Comparison of ENCODE assay signal across 9 cellular contexts in the genomic region with DNA sequence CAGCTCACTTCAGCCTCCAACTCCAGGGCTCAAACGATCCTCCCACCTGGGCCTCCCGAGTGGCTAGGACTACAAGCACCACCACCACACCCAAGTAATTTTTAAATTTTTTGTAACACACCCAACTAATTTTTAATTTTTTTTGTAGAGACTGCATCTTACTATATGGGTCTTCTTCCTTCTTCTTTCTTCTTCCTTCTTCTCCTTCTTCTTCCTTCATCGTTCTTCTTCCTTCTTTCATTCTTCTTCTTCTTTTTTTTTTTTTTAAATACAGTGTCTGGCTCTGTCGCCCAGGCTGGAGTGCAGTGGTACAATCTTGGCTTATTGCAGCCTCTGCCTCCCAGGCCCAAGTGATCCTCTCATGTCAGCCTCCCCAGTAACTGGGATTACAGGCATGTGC. TPM values are rescaled to one million over a fixed set of nuclear protein-coding genes. Genes with fewer than 3 reads are reported as not detected.
DNase-seq lines count a peak whose midpoint lies in the region; ATAC-seq and TF ChIP-seq lines count a peak whose summit lies in the region.
"Had no signal": no experiment of that assay in that cellular context is flagged by ENCODE, and none has a peak within 500 bp of the region (broad histone marks: within the 10 kb centered on the region; RNA-seq: fewer than 3 reads in every experiment).

No MANE protein-coding gene starts in this region.

- H3K27ac ChIP-seq in left lung (peak overlapping the region; percentile 96 to 97), substantia nigra (ENCODE audit: low read depth, low read length, poor library complexity, severe bottlenecking) (peak overlapping the region; percentile 97)

- H3K4me3 ChIP-seq in left lung = peak overlapping the region; percentile 77 to 78

- H3K9me3 ChIP-seq in left lung = no peaks in the 10 kb centered on the region

- H3K4me1 ChIP-seq in left lung = peaks cover 0 to 42% of the 10 kb centered on the region in 2 donors

- H3K9me3 Mint-ChIP-seq in T-helper 2 cell treated with Interferon-gamma antibody and Interleukin-4, amounts not matched to agents 5 μg/mL and 100 μg/mL, for 36 hours = no peaks in the 10 kb centered on the region
- no peaks in the 10 kb centered on the region for H3K9me3 Mint-ChIP-seq in activated naive CD4-positive, alpha-beta T cell treated with anti-CD3 and anti-CD28 coated beads, Interleukin-2, amount 50 U/mL, for 72 hours

- peaks cover 43% of the 10 kb centered on the region for H3K4me1 Mint-ChIP-seq in T-helper 2 cell treated with Interferon-gamma antibody and Interleukin-4, amounts not matched to agents 5 μg/mL and 100 μg/mL, for 36 hours (ENCODE audit: low read depth)

- intact Hi-C loops in left lung (cut with DNase I) = no loop called here

- H3K36me3 Mint-ChIP-seq in T-helper 2 cell treated with Interferon-gamma antibody and Interleukin-4, amounts not matched to agents 5 μg/mL and 100 μg/mL, for 36 hours (ENCODE audit: low read depth) = peaks cover 8% of the 10 kb centered on the region
- peaks cover 7 to 11% of the 10 kb centered on the region in 2 donors for H3K36me3 Mint-ChIP-seq in activated naive CD4-positive, alpha-beta T cell treated with anti-CD3 and anti-CD28 coated beads, Interleukin-2, amount 50 U/mL, for 72 hours

- peak overlapping the region; percentile 88 for H3K4me3 Mint-ChIP-seq in T-helper 2 cell treated with Interferon-gamma antibody and Interleukin-4, amounts not matched to agents 5 μg/mL and 100 μg/mL, for 36 hours

- H3K27ac Mint-ChIP-seq in T-helper 2 cell treated with Interferon-gamma antibody and Interleukin-4, amounts not matched to agents 5 μg/mL and 100 μg/mL, for 36 hours = peak overlapping the region; percentile 88
- peak overlapping the region; percentile 95 to 98 for H3K27ac Mint-ChIP-seq in activated naive CD4-positive, alpha-beta T cell treated with anti-CD3 and anti-CD28 coated beads, Interleukin-2, amount 50 U/mL, for 72 hours

- H3K36me3 ChIP-seq in left lung = no peaks in the 10 kb centered on the region

- H3K27me3 ChIP-seq in left lung = no peaks in the 10 kb centered on the region

- TF ChIP-seq CTCF in left lung (IDR thresholded peaks at IDR 0.05) = no peak

- H3K27me3 Mint-ChIP-seq in T-helper 2 cell treated with Interferon-gamma antibody and Interleukin-4, amounts not matched to agents 5 μg/mL and 100 μg/mL, for 36 hours (ENCODE audit: low read depth) = no peaks in the 10 kb centered on the region

- no peak for DNase-seq in T-helper 2 cell treated with Interferon-gamma antibody and Interleukin-4, amounts not matched to agents 5 μg/mL and 100 μg/mL, for 36 hours (ENCODE audit: low spot score)
- DNase-seq in T-helper 2 cell (no peak), left lung (no peak), substantia nigra (lab: John Stamatoyannopoulos, UW) (no peak), NOMO-1 (lab: John Stamatoyannopoulos, UW; ENCODE audit: unreplicated experiment in 2 of 2) (no peak)
- no peak for DNase-seq in activated naive CD4-positive, alpha-beta T cell treated with anti-CD3 and anti-CD28 coated beads, Interleukin-2, amount 50 U/mL, for 72 hours (ENCODE audit: low spot score in 2 of 2)
- DNase-seq: ACHN had no signal

- ATAC-seq in activated naive CD4-positive, alpha-beta T cell treated with anti-CD3 and anti-CD28 coated beads, Interleukin-2, amount 50 U/mL, for 72 hours = no peak
- ATAC-seq in left lung (no peak), HG03354 (IDR thresholded peaks at IDR 0.05; ENCODE audit: poor library complexity, severe bottlenecking, unreplicated experiment) (no peak), HG03432 (IDR thresholded peaks at IDR 0.05; ENCODE audit: unreplicated experiment) (no peak)

RNA-seq across cellular contexts. Expression of gene CREBL2, which starts 1.0 kb away (rescaled TPM):
- 10 to 100 TPM; 10.7 to 15.7 TPM for total RNA-seq in activated naive CD4-positive, alpha-beta T cell treated with anti-CD3 and anti-CD28 coated beads, Interleukin-2, amount 50 U/mL, for 72 hours
- total RNA-seq in left lung = 10 to 100 TPM; 33.4 to 35.9 TPM

RNA-seq across cellular contexts. Expression of gene DUSP16, which starts 48.0 kb away (rescaled TPM):
- 10 to 100 TPM; 37.4 to 64.8 TPM for total RNA-seq in activated naive CD4-positive, alpha-beta T cell treated with anti-CD3 and anti-CD28 coated beads, Interleukin-2, amount 50 U/mL, for 72 hours
- 10 to 100 TPM; 31.7 to 45.6 TPM for total RNA-seq in left lung
